35 cellular contexts compared by ENCODE assay signal in genomic region chr3:77479021-77479420, GRCh38.
"Had no signal": no experiment of that assay in that cellular context is flagged by ENCODE, and none has a peak within 500 bp of the region (broad histone marks: within the 10 kb centered on the region; RNA-seq: fewer than 3 reads in every experiment).

No MANE protein-coding gene starts in this region.

- H3K27me3 ChIP-seq: MG63 had no signal

- H3K27ac ChIP-seq: KMS-11 had no signal

- H3K9ac ChIP-seq: KMS-11 had no signal

- H3K9me3 ChIP-seq: MG63 had no signal

- H3K4me3 ChIP-seq: MG63 had no signal

- DNase-seq: Kasumi-1, MG63, MM.1S, MV-4-11, NCI-H1048, NCI-H1092, NCI-H1092 treated with DMSO at 0.1 percent for 48 hours, NCI-H1105, NCI-H1105 treated with DMSO at 0.1 percent for 48 hours, NCI-H1417, NCI-H1417 treated with DMSO at 0.1 percent for 48 hours, NCI-H1436, NCI-H1436 treated with DMSO at 0.1 percent for 48 hours, NCI-H146, NCI-H1694, NCI-H1694 treated with DMSO at 0.1 percent for 48 hours, NCI-H187, NCI-H187 treated with DMSO at 0.1 percent for 48 hours, NCI-H1930, NCI-H2029, NCI-H2029 treated with DMSO at 0.1 percent for 48 hours, NCI-H2081, NCI-H2081 treated with DMSO at 0.1 percent for 48 hours, NCI-H2107, NCI-H2171, NCI-H2171 treated with DMSO at 0.1 percent for 48 hours, NCI-H2227 treated with DMSO at 0.1 percent for 48 hours, NCI-H226, NCI-H345, NCI-H446, NCI-H446 treated with DMSO at 0.1 percent for 48 hours, NCI-H510A, NCI-H510A treated with DMSO at 0.1 percent for 48 hours, NCI-H524 had no signal

- H3K4me2 ChIP-seq: KMS-11 had no signal

- H3K36me3 ChIP-seq: MG63 had no signal
